Comparison of ENCODE assay signal across 8 cellular contexts in the genomic region with DNA sequence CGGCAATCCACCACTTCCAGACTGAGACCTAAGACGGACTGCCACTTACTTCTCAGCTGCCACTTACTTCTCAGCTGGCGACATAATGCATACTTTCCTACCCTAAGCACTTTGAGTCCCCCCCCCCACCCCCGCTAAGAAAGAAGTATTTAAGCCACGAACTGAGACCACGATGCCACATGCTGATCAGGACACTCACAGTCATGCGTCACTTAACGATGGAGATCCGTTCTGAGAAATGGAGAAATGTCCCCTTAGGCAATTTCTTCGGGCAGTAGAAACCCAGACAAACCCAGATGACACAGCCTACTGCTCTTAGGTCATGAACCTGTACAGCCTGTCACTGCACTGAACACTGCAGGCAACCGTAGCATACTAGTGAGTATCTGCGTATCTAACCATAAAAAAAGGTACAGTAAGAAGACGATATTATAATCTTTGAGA. TPM values are rescaled to one million over a fixed set of nuclear protein-coding genes. Genes with fewer than 3 reads are reported as not detected.
DNase-seq lines count a peak whose midpoint lies in the region; ATAC-seq and TF ChIP-seq lines count a peak whose summit lies in the region.

No MANE protein-coding gene starts in this region.

- peak overlapping the region; percentile 100 for H3K18ac ChIP-seq in trophoblast cell (ENCODE audit: low read length)

- H3K4me3 Mint-ChIP-seq in activated naive CD8-positive, alpha-beta T cell treated with anti-CD3 and anti-CD28 coated beads for 36 hours = peak overlapping the region; percentile 98

- intact Hi-C loops in Right ventricle myocardium superior (cut with DNase I) = no loop called here

- peak overlapping the region; percentile 94 for H3K27ac ChIP-seq in trophoblast cell (ENCODE audit: low read depth, low read length)

- H2AFZ ChIP-seq in trophoblast cell (ENCODE audit: insufficient read depth, low read length, poor library complexity) = peak overlapping the region; percentile 97

- peak overlapping the region; percentile 98 for H3K27ac Mint-ChIP-seq in activated naive CD8-positive, alpha-beta T cell treated with anti-CD3 and anti-CD28 coated beads for 36 hours

- H3K27me3 Mint-ChIP-seq in activated naive CD8-positive, alpha-beta T cell treated with anti-CD3 and anti-CD28 coated beads for 36 hours = no peaks in the 10 kb centered on the region

- peaks cover 0 to 2% of the 10 kb centered on the region in 2 experiments for H3K36me3 ChIP-seq in trophoblast cell (ENCODE audit: control insufficient read depth in 1 of 2, insufficient read depth in 2 of 2, low read length in 2 of 2)

- peaks cover 45% of the 10 kb centered on the region for H3K4me1 Mint-ChIP-seq in activated naive CD8-positive, alpha-beta T cell treated with anti-CD3 and anti-CD28 coated beads for 36 hours

- H2AK5ac ChIP-seq in trophoblast cell (ENCODE audit: low read length) = no peak overlapping the region

- no peak for ATAC-seq in GM18505 (IDR thresholded peaks at IDR 0.05; ENCODE audit: unreplicated experiment)
- ATAC-seq in HG03095 (IDR thresholded peaks at IDR 0.05; ENCODE audit: unreplicated experiment) = peak; percentile 36
- ATAC-seq in Right ventricle myocardium superior (ENCODE audit: poor library complexity) = peak; percentile 58

- peaks cover 6 to 13% of the 10 kb centered on the region in 2 experiments for H3K4me1 ChIP-seq in trophoblast cell (ENCODE audit: control insufficient read depth in 1 of 2, insufficient read depth in 2 of 2, low read length in 2 of 2)

- peaks cover 2% of the 10 kb centered on the region for H3K9me3 Mint-ChIP-seq in activated naive CD8-positive, alpha-beta T cell treated with anti-CD3 and anti-CD28 coated beads for 36 hours

- WGBS in trophoblast cell (ENCODE audit: extremely low coverage, insufficient coverage, insufficient read length) = no CpG with 5 or more reads among the region's 13 CpGs

- peaks cover 20% of the 10 kb centered on the region for H3K79me2 ChIP-seq in trophoblast cell (ENCODE audit: control insufficient read depth, insufficient read depth, low read length, poor library complexity)

- peak overlapping the region; percentile 99 for H4K8ac ChIP-seq in trophoblast cell (ENCODE audit: low read depth, low read length)

- H3K4me2 ChIP-seq in trophoblast cell (ENCODE audit: low read length) = peak overlapping the region; percentile 94

- no peaks in the 10 kb centered on the region for H3K27me3 ChIP-seq in trophoblast cell (ENCODE audit: insufficient read depth, low read length)

- H3K79me1 ChIP-seq in trophoblast cell (ENCODE audit: low read length) = peaks cover 13% of the 10 kb centered on the region

- peak overlapping the region; percentile 96 for H4K91ac ChIP-seq in trophoblast cell (ENCODE audit: low read depth, low read length)

- H3K36me3 Mint-ChIP-seq in activated naive CD8-positive, alpha-beta T cell treated with anti-CD3 and anti-CD28 coated beads for 36 hours = peaks cover 12% of the 10 kb centered on the region

- peak overlapping the region; percentile 98 for H2BK120ac ChIP-seq in trophoblast cell (ENCODE audit: insufficient read depth, low read length, poor library complexity)

- H3K9me3 ChIP-seq in trophoblast cell (ENCODE audit: insufficient read depth, low read depth, low read length) = no peaks in the 10 kb centered on the region

- H3K23ac ChIP-seq in trophoblast cell (ENCODE audit: low read length) = no peak overlapping the region

- TF ChIP-seq POLR2A in GM18505 (IDR thresholded peaks at IDR 0.05; ENCODE audit: borderline replicate concordance, extremely low read depth, insufficient read depth, insufficient read length) = peak; percentile 49

- H2BK5ac ChIP-seq in trophoblast cell (ENCODE audit: low read depth, low read length, poor library complexity) = peak overlapping the region; percentile 98

- in situ Hi-C loops in ACHN (cut with HindIII; ENCODE audit: low pct_ligation_motif_present, low pct_unique_long_range_greater_than_20kb, low sequenced_read_pairs) = no loop called here

- H3K4me3 ChIP-seq in trophoblast cell (ENCODE audit: low read depth, low read length) = peak overlapping the region; percentile 100

- peak overlapping the region; percentile 97 for H3K9ac ChIP-seq in trophoblast cell (ENCODE audit: low read length)

- DNase-seq in ACHN = peak; percentile 27
- DNase-seq in activated naive CD8-positive, alpha-beta T cell treated with anti-CD3 and anti-CD28 coated beads for 36 hours = peak; percentile 41
- DNase-seq in Right ventricle myocardium superior = no peak
- peak; percentile 93 to 100 for DNase-seq in trophoblast cell
- no peak for DNase-seq in superior temporal gyrus (ENCODE audit: extremely low spot score)

- H3K4ac ChIP-seq in trophoblast cell (ENCODE audit: low read depth, low read length) = peak overlapping the region; percentile 76

- H3K14ac ChIP-seq in trophoblast cell (ENCODE audit: low read length) = peak overlapping the region; percentile 99

- H2BK12ac ChIP-seq in trophoblast cell (ENCODE audit: low read length) = no peak overlapping the region

- no peak overlapping the region for H4K12ac ChIP-seq in trophoblast cell (ENCODE audit: low read depth, low read length)

TF ChIP-seq in PFSK-1, 5 proteins besides CTCF, POLR2A, EP300 and RAD21:
- TF ChIP-seq SIN3A (IDR thresholded peaks at IDR 0.05; ENCODE audit: borderline replicate concordance, insufficient read depth, low read length) = peak; percentile 40; the same call in 1 of the 2 replicates
- TF ChIP-seq, protein P1, sequence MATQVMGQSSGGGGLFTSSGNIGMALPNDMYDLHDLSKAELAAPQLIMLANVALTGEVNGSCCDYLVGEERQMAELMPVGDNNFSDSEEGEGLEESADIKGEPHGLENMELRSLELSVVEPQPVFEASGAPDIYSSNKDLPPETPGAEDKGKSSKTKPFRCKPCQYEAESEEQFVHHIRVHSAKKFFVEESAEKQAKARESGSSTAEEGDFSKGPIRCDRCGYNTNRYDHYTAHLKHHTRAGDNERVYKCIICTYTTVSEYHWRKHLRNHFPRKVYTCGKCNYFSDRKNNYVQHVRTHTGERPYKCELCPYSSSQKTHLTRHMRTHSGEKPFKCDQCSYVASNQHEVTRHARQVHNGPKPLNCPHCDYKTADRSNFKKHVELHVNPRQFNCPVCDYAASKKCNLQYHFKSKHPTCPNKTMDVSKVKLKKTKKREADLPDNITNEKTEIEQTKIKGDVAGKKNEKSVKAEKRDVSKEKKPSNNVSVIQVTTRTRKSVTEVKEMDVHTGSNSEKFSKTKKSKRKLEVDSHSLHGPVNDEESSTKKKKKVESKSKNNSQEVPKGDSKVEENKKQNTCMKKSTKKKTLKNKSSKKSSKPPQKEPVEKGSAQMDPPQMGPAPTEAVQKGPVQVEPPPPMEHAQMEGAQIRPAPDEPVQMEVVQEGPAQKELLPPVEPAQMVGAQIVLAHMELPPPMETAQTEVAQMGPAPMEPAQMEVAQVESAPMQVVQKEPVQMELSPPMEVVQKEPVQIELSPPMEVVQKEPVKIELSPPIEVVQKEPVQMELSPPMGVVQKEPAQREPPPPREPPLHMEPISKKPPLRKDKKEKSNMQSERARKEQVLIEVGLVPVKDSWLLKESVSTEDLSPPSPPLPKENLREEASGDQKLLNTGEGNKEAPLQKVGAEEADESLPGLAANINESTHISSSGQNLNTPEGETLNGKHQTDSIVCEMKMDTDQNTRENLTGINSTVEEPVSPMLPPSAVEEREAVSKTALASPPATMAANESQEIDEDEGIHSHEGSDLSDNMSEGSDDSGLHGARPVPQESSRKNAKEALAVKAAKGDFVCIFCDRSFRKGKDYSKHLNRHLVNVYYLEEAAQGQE (IDR thresholded peaks at IDR 0.05; ENCODE audit: insufficient read depth in 1 of 2, low read depth in 2 of 2, low read length in 2 of 2) = no peak

RNA-seq across cellular contexts. Expression of a gene that starts 0.7 kb away (rescaled TPM):
- polyA plus RNA-seq in PFSK-1 (2012; ENCODE audit: insufficient read length, low read depth) = 30.8 TPM
- total RNA-seq in activated naive CD8-positive, alpha-beta T cell treated with anti-CD3 and anti-CD28 coated beads for 36 hours = 10 to 100 TPM; 20.5 to 22.1 TPM
- total RNA-seq in Right ventricle myocardium superior = 99.9 TPM
- 58.0 and 62.9 TPM in 2 replicates for polyA plus RNA-seq in trophoblast cell (2013)

RNA-seq across cellular contexts. Expression of a gene that starts 45.1 kb away (rescaled TPM):
- not detected for polyA plus RNA-seq in PFSK-1 (2012; ENCODE audit: insufficient read length, low read depth)
- not detected for total RNA-seq in activated naive CD8-positive, alpha-beta T cell treated with anti-CD3 and anti-CD28 coated beads for 36 hours
- not detected for total RNA-seq in Right ventricle myocardium superior
- polyA plus RNA-seq in trophoblast cell (2013) = not detected in 2 replicates

Comparison
In these comparisons a context has a peak if more than half of its experiments do, and no peak if none do; other contexts are left out.
1. DNase-seq: peak in ACHN (single experiment), activated naive CD8-positive, alpha-beta T cell treated with anti-CD3 and anti-CD28 coated beads for 36 hours (single experiment) and trophoblast cell (2 of 2); none in Right ventricle myocardium superior (single experiment) and superior temporal gyrus (single experiment).